8 cellular contexts compared by ENCODE assay signal in the genomic region with DNA sequence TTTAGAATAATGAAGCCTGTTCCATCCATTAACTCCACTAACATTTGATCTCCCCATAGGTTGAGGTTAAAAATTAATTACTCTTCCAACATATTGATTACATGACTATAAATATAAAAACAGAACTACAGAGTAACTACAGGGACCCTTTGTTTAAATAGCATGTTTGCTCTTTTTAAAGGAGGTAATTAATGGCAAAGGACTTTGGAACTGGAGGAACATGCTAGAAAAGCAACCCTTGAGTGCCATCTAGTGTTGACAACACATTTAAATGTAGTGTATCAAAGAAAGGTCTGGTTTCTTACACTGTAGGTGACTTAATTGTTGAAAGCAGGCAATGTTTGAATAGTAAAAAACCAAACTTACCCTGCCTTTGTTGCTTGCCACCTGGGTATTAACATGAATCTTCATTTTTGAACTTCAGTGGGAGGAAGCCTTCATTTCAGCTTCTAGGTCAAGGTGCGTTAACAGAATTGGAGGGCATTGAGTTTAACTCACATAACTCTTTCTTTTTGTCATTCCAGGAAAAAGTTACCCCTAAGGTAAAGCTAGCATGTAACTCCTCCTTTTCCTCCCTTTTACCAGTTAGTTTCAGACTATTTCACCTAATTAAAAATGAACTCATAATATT.
DNase-seq lines count a peak whose midpoint lies in the region; ATAC-seq and TF ChIP-seq lines count a peak whose summit lies in the region.

No MANE protein-coding gene starts in this region.

- ATAC-seq in DND-41 (ENCODE audit: insufficient read depth, low read depth) = peak; percentile 86
- ATAC-seq in GM21619 (IDR thresholded peaks at IDR 0.05; ENCODE audit: unreplicated experiment) = peak; percentile 54

- no peak overlapping the region for H2AFZ ChIP-seq in DND-41 (ENCODE audit: low read depth, low read length)

- no peaks in the 10 kb centered on the region for H3K9me3 ChIP-seq in DND-41 (ENCODE audit: insufficient read depth, low read length, severe bottlenecking)
- no peaks in the 10 kb centered on the region for H3K9me3 ChIP-seq in effector memory CD4-positive, alpha-beta T cell (ENCODE audit: control insufficient read depth, low read length)

- no peaks in the 10 kb centered on the region for H3K36me3 ChIP-seq in DND-41 (ENCODE audit: insufficient read depth, low read length)
- no peaks in the 10 kb centered on the region for H3K36me3 ChIP-seq in effector memory CD4-positive, alpha-beta T cell (ENCODE audit: control insufficient read depth, insufficient read depth, low read length)

- no peak overlapping the region for H3K4me2 ChIP-seq in DND-41 (ENCODE audit: insufficient read depth, low read length)

- no peaks in the 10 kb centered on the region for H4K20me1 ChIP-seq in DND-41 (ENCODE audit: insufficient read depth, low read length)

- peaks cover 12% of the 10 kb centered on the region for H3K27me3 ChIP-seq in DND-41 (ENCODE audit: insufficient read depth, low read length, poor library complexity)
- no peaks in the 10 kb centered on the region for H3K27me3 ChIP-seq in effector memory CD4-positive, alpha-beta T cell (replicated peaks; ENCODE audit: control insufficient read depth, insufficient read depth, low read length, poor library complexity, severe bottlenecking)

- H3K79me2 ChIP-seq in DND-41 (ENCODE audit: insufficient read depth, low read length) = no peaks in the 10 kb centered on the region

- H3K4me3 ChIP-seq in DND-41 (ENCODE audit: low read depth in 1 of 2, low read length in 2 of 2) = no peak overlapping the region
- no peak overlapping the region for H3K4me3 ChIP-seq in effector memory CD4-positive, alpha-beta T cell (ENCODE audit: insufficient read depth, low read depth, low read length, poor library complexity, severe bottlenecking)

- H3K4me1 ChIP-seq in DND-41 (ENCODE audit: insufficient read depth, low read length) = no peaks in the 10 kb centered on the region
- no peaks in the 10 kb centered on the region for H3K4me1 ChIP-seq in effector memory CD4-positive, alpha-beta T cell (ENCODE audit: control insufficient read depth, insufficient read depth, low read length, poor library complexity, severe bottlenecking)

- peak; percentile 19 for DNase-seq in DND-41
- peak; percentile 22 for DNase-seq in MV-4-11 (lab: John Stamatoyannopoulos, UW)
- DNase-seq in SHP77 (lab: John Stamatoyannopoulos, UW) = peak; percentile 40 to 45
- peak; percentile 40 for DNase-seq in epidermal melanocyte (ENCODE audit: insufficient read length, low spot score)
- DNase-seq in midbrain (lab: John Stamatoyannopoulos, UW) = peak; percentile 75
- DNase-seq in activated CD4-positive, CD25-positive, alpha-beta regulatory T cell (lab: John Stamatoyannopoulos, UW) = no peak
- no peak for DNase-seq in effector memory CD4-positive, alpha-beta T cell

- H3K27ac ChIP-seq in DND-41 (ENCODE audit: low read length) = no peak overlapping the region
- no peak overlapping the region for H3K27ac ChIP-seq in effector memory CD4-positive, alpha-beta T cell (ENCODE audit: insufficient read depth, low read length, poor library complexity, severe bottlenecking)

- peak; percentile 77 for TF ChIP-seq CTCF in DND-41 (IDR thresholded peaks at IDR 0.05; ENCODE audit: borderline replicate concordance, extremely low read depth, low read length, poor library complexity, severe bottlenecking)

- H3K9ac ChIP-seq in DND-41 (ENCODE audit: low read depth, low read length) = no peak overlapping the region

Comparison
In these comparisons a context has a peak if more than half of its experiments do, and no peak if none do; other contexts are left out.
1. DNase-seq: peak in DND-41 (single experiment), MV-4-11 (single experiment), SHP77 (2 of 2), epidermal melanocyte (single experiment) and midbrain (single experiment); none in activated CD4-positive, CD25-positive, alpha-beta regulatory T cell (0 of 4) and effector memory CD4-positive, alpha-beta T cell (0 of 3).